ENCODE assay signal across 8 cellular contexts in genomic region chr2:136381722-136382633, GRCh38.
DNase-seq lines count a peak whose midpoint lies in the region; ATAC-seq and TF ChIP-seq lines count a peak whose summit lies in the region.

No MANE protein-coding gene starts in this region.

- intact Hi-C loops in sciatic nerve (cut with DNase I): loop anchor here (5.0 to 10.0 kb wide), 2 partner anchors 467 to 1175 kb away; no protein-coding TSS in a partner anchor

- DNase-seq in germinal center (ENCODE audit: low spot score) (peak; percentile 46), sciatic nerve (ENCODE audit: low spot score) (no peak), D341Med (ENCODE audit: low spot score) (no peak), NCI-H82 (lab: John Stamatoyannopoulos, UW) (no peak)
- peak; percentile 27 to 88 (median 70) for DNase-seq in stimulated activated naive CD4-positive, alpha-beta T cell (lab: John Stamatoyannopoulos, UW)

- peak; percentile 28 for TF ChIP-seq POLR2A in GM19193 (IDR thresholded peaks at IDR 0.05; ENCODE audit: extremely low read depth, insufficient read depth, insufficient read length)

- ATAC-seq in HG03135 (IDR thresholded peaks at IDR 0.05; ENCODE audit: unreplicated experiment) (peak; percentile 77), sciatic nerve (no peak)
- peak; percentile 87 to 89 for ATAC-seq in activated CD4-positive, CD25-positive, alpha-beta regulatory T cell treated with anti-CD3 and anti-CD28 coated beads, Interleukin-2, amount 50 U/mL, for 24 hours

Comparison
In these comparisons a context has a peak if more than half of its experiments do, and no peak if none do; other contexts are left out.
1. DNase-seq: peak in germinal center (single experiment) and stimulated activated naive CD4-positive, alpha-beta T cell (6 of 6); none in sciatic nerve (single experiment), D341Med (single experiment) and NCI-H82 (single experiment).